10 cellular contexts compared by ENCODE assay signal in the genomic region with DNA sequence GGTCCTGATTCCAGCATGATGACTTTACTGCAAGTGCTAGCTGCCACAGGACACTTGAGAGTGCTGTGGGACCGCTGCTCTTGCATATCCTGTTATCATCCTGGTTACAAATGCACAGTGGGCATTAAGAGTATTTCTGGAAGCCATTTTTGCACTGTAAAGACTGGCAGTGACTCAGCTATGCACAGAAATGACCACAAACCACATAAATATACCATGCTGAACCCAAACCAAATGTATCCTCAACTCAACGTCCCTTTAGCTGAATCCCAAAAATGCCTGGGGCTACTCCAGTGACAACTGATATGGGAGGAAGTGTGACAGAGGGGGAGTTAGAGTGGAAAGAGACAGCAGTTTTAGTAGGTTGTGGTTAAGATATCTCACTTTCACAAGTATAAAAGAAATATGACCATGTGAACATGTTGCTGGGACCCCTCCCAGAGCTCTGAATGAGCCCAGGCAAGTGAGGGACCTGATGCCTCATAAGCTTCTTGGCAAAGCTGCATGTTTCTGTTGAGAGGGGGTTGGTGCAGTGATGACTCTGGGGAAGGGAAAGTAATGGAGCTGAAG. TPM values are rescaled to one million over a fixed set of nuclear protein-coding genes. Genes with fewer than 3 reads are reported as not detected.
DNase-seq lines count a peak whose midpoint lies in the region; ATAC-seq and TF ChIP-seq lines count a peak whose summit lies in the region.
"Had no signal": no experiment of that assay in that cellular context is flagged by ENCODE, and none has a peak within 500 bp of the region (broad histone marks: within the 10 kb centered on the region; RNA-seq: fewer than 3 reads in every experiment).

No MANE protein-coding gene starts in this region.

- no peaks in the 10 kb centered on the region for H3K9me3 ChIP-seq in CD4-positive, alpha-beta memory T cell (ENCODE audit: control insufficient read depth in 1 of 2, low read length in 2 of 2)
- no peaks in the 10 kb centered on the region for H3K9me3 ChIP-seq in thyroid gland
- H3K9me3 ChIP-seq: A549 had no signal

- intact Hi-C loops in CD4-positive, alpha-beta memory T cell (cut with micrococcal nuclease) = no loop called here
- intact Hi-C loops in thyroid gland (cut with DNase I) = no loop called here

- TF ChIP-seq CTCF in NB4 (IDR thresholded peaks at IDR 0.05; ENCODE audit: low read depth, low read length) (no peak), thyroid gland (IDR thresholded peaks at IDR 0.05) (no peak)

- H3K4me3 Mint-ChIP-seq in CD4-positive, alpha-beta memory T cell = no peak overlapping the region

- H3K36me3 Mint-ChIP-seq in CD4-positive, alpha-beta memory T cell = peaks cover 56 to 78% of the 10 kb centered on the region in 2 donors

- no peak for TF ChIP-seq POLR2A in NB4 (IDR thresholded peaks at IDR 0.05; ENCODE audit: extremely low read depth, insufficient read length)
- TF ChIP-seq POLR2A in thyroid gland (IDR thresholded peaks at IDR 0.05) = no peak

- WGBS in thyroid gland, 2 donors = 87 to 88% methylated on average over 2 of the region's 2 CpGs

- DNase-seq in activated CD4-positive, CD25-positive, alpha-beta regulatory T cell treated with anti-CD3 and anti-CD28 coated beads, Interleukin-2, amount 50 U/mL, for 72 hours = no peak
- peak; percentile 90 for DNase-seq in NB4 (ENCODE audit: low read depth)
- DNase-seq in iris pigment epithelial cell (ENCODE audit: low read depth) = peak; percentile 30
- DNase-seq in CD4-positive, alpha-beta memory T cell = no peak
- DNase-seq in NK-92 treated with Interleukin-12 subunit alpha and Interleukin-12 subunit beta, amount 100 ng/mL, for 24 hours (lab: John Stamatoyannopoulos, UW) = no peak
- DNase-seq in thyroid gland = no peak

- H3K4me1 ChIP-seq in CD4-positive, alpha-beta memory T cell (ENCODE audit: insufficient read depth, low read length) = no peaks in the 10 kb centered on the region
- H3K4me1 ChIP-seq in thyroid gland = peaks cover 0 to 7% of the 10 kb centered on the region in 2 donors
- H3K4me1 ChIP-seq: A549 had no signal

- H3K4me1 Mint-ChIP-seq in CD4-positive, alpha-beta memory T cell = peaks cover 0 to 9% (median 5%) of the 10 kb centered on the region in 4 donors

- H3K4me3 ChIP-seq in NB4 (ENCODE audit: low read depth, low read length) (no peak overlapping the region), thyroid gland (replicated peaks in 1 of 3) (no peak overlapping the region)
- no peak overlapping the region for H3K4me3 ChIP-seq in CD4-positive, alpha-beta memory T cell (ENCODE audit: low read length in 2 of 2)
- H3K4me3 ChIP-seq: A549 had no signal

- POLR2A ChIA-PET in CD4-positive, alpha-beta memory T cell (lab: Charles Lee; ENCODE audit: partially characterized antibody) = no interaction called here

- H3K36me3 ChIP-seq in CD4-positive, alpha-beta memory T cell (ENCODE audit: insufficient read depth, low read length) = no peaks in the 10 kb centered on the region
- no peaks in the 10 kb centered on the region for H3K36me3 ChIP-seq in thyroid gland

- H3K27ac Mint-ChIP-seq in CD4-positive, alpha-beta memory T cell = no peak overlapping the region

- peaks cover 0 to 2% (median 0%) of the 10 kb centered on the region in 8 donors for H3K9me3 Mint-ChIP-seq in CD4-positive, alpha-beta memory T cell

- H3K27me3 ChIP-seq in CD4-positive, alpha-beta memory T cell (ENCODE audit: insufficient read depth, low read length) = no peaks in the 10 kb centered on the region
- no peaks in the 10 kb centered on the region for H3K27me3 ChIP-seq in thyroid gland

- H3K27ac ChIP-seq in CD4-positive, alpha-beta memory T cell (ENCODE audit: low read depth, low read length) = no peak overlapping the region
- H3K27ac ChIP-seq in thyroid gland = no peak overlapping the region
- H3K27ac ChIP-seq: A549 had no signal

- CTCF ChIA-PET in CD4-positive, alpha-beta memory T cell (lab: Charles Lee; ENCODE audit: partially characterized antibody) = no interaction called here

- no peaks in the 10 kb centered on the region for H3K27me3 Mint-ChIP-seq in CD4-positive, alpha-beta memory T cell

- peak; percentile 19 to 22 for ATAC-seq in activated CD4-positive, CD25-positive, alpha-beta regulatory T cell treated with anti-CD3 and anti-CD28 coated beads, Interleukin-2, amount 50 U/mL, for 24 hours
- peak; percentile 50 for ATAC-seq in HG02759 (IDR thresholded peaks at IDR 0.05; ENCODE audit: unreplicated experiment)
- ATAC-seq: A549, Panc1 had no signal

RNA-seq across cellular contexts. Expression of a gene that starts 37.3 kb away (rescaled TPM):
- 10 to 100 TPM; 54.6 to 66.0 TPM for total RNA-seq in CD4-positive, alpha-beta memory T cell
- polyA plus RNA-seq in CD4-positive, alpha-beta memory T cell = 10 to 100 TPM; 15.6 to 26.8 TPM
- 10 to 100 TPM; 17.2 to 36.5 (median 26.2) TPM for total RNA-seq in thyroid gland

Comparison
In these comparisons a context has a peak if more than half of its experiments do, and no peak if none do; other contexts are left out.
1. DNase-seq: peak in NB4 (single experiment) and iris pigment epithelial cell (single experiment); none in activated CD4-positive, CD25-positive, alpha-beta regulatory T cell treated with anti-CD3 and anti-CD28 coated beads, Interleukin-2, amount 50 U/mL, for 72 hours (single experiment), CD4-positive, alpha-beta memory T cell (0 of 5), NK-92 treated with Interleukin-12 subunit alpha and Interleukin-12 subunit beta, amount 100 ng/mL, for 24 hours (single experiment) and thyroid gland (0 of 2).